13 cellular contexts compared by ENCODE assay signal in the genomic region with DNA sequence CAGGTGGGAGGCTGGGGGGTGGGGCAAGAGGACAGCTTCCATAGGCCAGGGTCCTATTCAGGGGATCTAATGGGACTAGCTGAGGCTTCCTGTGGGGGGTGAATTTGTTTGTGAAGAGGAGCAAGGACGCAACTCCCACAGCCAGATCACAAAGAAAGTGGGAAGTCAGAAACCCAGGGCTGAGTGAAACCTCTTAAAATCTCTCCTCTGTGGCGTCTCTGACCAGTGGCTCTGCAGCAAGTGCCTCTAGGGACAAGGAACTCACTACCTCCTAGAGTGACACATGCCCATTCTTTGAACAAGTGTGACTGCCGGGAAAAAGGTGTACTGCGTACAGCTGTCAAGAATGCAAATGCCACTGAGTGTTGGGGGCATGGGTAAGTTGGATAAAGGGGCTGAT.
DNase-seq lines count a peak whose midpoint lies in the region; ATAC-seq and TF ChIP-seq lines count a peak whose summit lies in the region.
"Had no signal": no experiment of that assay in that cellular context is flagged by ENCODE, and none has a peak within 500 bp of the region (broad histone marks: within the 10 kb centered on the region; RNA-seq: fewer than 3 reads in every experiment).

No MANE protein-coding gene starts in this region.

- CTCF ChIA-PET in naive thymus-derived CD4-positive, alpha-beta T cell (lab: Charles Lee), result no interaction called here

- H3K4me3 ChIP-seq in BLaER1 (no peak overlapping the region), NB4 (ENCODE audit: low read depth, low read length) (no peak overlapping the region)
- H3K4me3 ChIP-seq in naive thymus-derived CD4-positive, alpha-beta T cell (ENCODE audit: low read length), result no peak overlapping the region

- DNase-seq in CD1c-positive myeloid dendritic cell (ENCODE audit: extremely low spot score) (peak; percentile 66), NB4 (ENCODE audit: low read depth) (peak; percentile 71), midbrain (lab: John Stamatoyannopoulos, UW) (peak; percentile 7), HFFc6 (no peak)
- DNase-seq in naive thymus-derived CD4-positive, alpha-beta T cell, result no peak
- DNase-seq in stimulated activated CD4-positive, alpha-beta T cell treated with anti-CD3 and anti-CD28 coated beads, Interleukin-15, amount 100 ng/mL, for 24 hours, result no peak
- DNase-seq: BE2C; CD4-positive, alpha-beta memory T cell; DMS79; EL; HCEC 1CT had no signal

- no peak for TF ChIP-seq POLR2A in NB4 (IDR thresholded peaks at IDR 0.05; ENCODE audit: extremely low read depth, insufficient read length)

- H3K9ac ChIP-seq in BLaER1, result no peak overlapping the region

- H3K4me1 Mint-ChIP-seq in HFFc6 (ENCODE audit: low read depth), result peaks cover 6% of the 10 kb centered on the region; the same call in 1 of the 2 replicates
- peaks cover 14 to 56% (median 39%) of the 10 kb centered on the region in 7 donors for H3K4me1 Mint-ChIP-seq in naive thymus-derived CD4-positive, alpha-beta T cell

- no peaks in the 10 kb centered on the region; the same call in 1 of the 2 replicates for H3K9me3 ChIP-seq in BLaER1
- no peaks in the 10 kb centered on the region for H3K9me3 ChIP-seq in naive thymus-derived CD4-positive, alpha-beta T cell (ENCODE audit: control insufficient read depth in 2 of 3, low read length in 3 of 3)
- H3K9me3 ChIP-seq: BE2C had no signal

- peaks cover 6% of the 10 kb centered on the region for H3K27me3 Mint-ChIP-seq in HFFc6 (ENCODE audit: insufficient read depth)
- no peaks in the 10 kb centered on the region for H3K27me3 Mint-ChIP-seq in naive thymus-derived CD4-positive, alpha-beta T cell
- H3K27me3 Mint-ChIP-seq: CD4-positive, alpha-beta memory T cell had no signal

- H3K27ac Mint-ChIP-seq in HFFc6, result no peak overlapping the region
- no peak overlapping the region for H3K27ac Mint-ChIP-seq in naive thymus-derived CD4-positive, alpha-beta T cell
- H3K27ac Mint-ChIP-seq: CD4-positive, alpha-beta memory T cell had no signal

- no peaks in the 10 kb centered on the region for H3K27me3 ChIP-seq in BLaER1
- H3K27me3 ChIP-seq in naive thymus-derived CD4-positive, alpha-beta T cell (ENCODE audit: control insufficient read depth in 2 of 2, insufficient read depth in 2 of 2, low read length in 2 of 2), result no peaks in the 10 kb centered on the region
- H3K27me3 ChIP-seq: BE2C had no signal

- POLR2A ChIA-PET in naive thymus-derived CD4-positive, alpha-beta T cell (lab: Charles Lee), result interaction anchor here (0.6 kb wide), 1 partner anchor 243 kb away, joined by 4 read pairs; no protein-coding TSS in a partner anchor

- ATAC-seq in naive thymus-derived CD4-positive, alpha-beta T cell, result no peak

- intact Hi-C loops in naive thymus-derived CD4-positive, alpha-beta T cell (cut with micrococcal nuclease), result no loop called here

- H3K27ac ChIP-seq in BLaER1, result peak overlapping the region; percentile 85; the same call in 1 of the 2 replicates
- H3K27ac ChIP-seq in naive thymus-derived CD4-positive, alpha-beta T cell (ENCODE audit: low read depth, low read length), result no peak overlapping the region
- H3K27ac ChIP-seq: HL-60 had no signal

- peak overlapping the region; percentile 86 for H3K4me2 ChIP-seq in BLaER1

- no peaks in the 10 kb centered on the region; the same call in 1 of the 2 replicates for H3K36me3 Mint-ChIP-seq in HFFc6 (ENCODE audit: low read depth)
- H3K36me3 Mint-ChIP-seq in naive thymus-derived CD4-positive, alpha-beta T cell, result peaks cover 0 to 6% (median 0%) of the 10 kb centered on the region in 5 donors
- H3K36me3 Mint-ChIP-seq: CD4-positive, alpha-beta memory T cell had no signal

- no peaks in the 10 kb centered on the region for H4K20me1 ChIP-seq in BLaER1

- H3K36me3 ChIP-seq in BLaER1, result no peaks in the 10 kb centered on the region
- H3K36me3 ChIP-seq in naive thymus-derived CD4-positive, alpha-beta T cell (ENCODE audit: control insufficient read depth in 2 of 3, insufficient read depth in 3 of 3, low read length in 3 of 3), result no peaks in the 10 kb centered on the region
- H3K36me3 ChIP-seq: BE2C had no signal

- TF ChIP-seq CTCF in NB4 (IDR thresholded peaks at IDR 0.05; ENCODE audit: low read depth, low read length), result no peak
- TF ChIP-seq CTCF in HFFc6 (IDR thresholded peaks at IDR 0.05), result no peak

- no peak overlapping the region for H3K4me3 Mint-ChIP-seq in HFFc6
- H3K4me3 Mint-ChIP-seq in naive thymus-derived CD4-positive, alpha-beta T cell, result no peak overlapping the region
- H3K4me3 Mint-ChIP-seq: CD4-positive, alpha-beta memory T cell had no signal

- peaks cover 94% of the 10 kb centered on the region for H3K4me1 ChIP-seq in BLaER1
- H3K4me1 ChIP-seq in naive thymus-derived CD4-positive, alpha-beta T cell (ENCODE audit: control insufficient read depth in 2 of 2, insufficient read depth in 2 of 2, low read length in 2 of 2), result peaks cover 15 to 27% of the 10 kb centered on the region in 2 donors
- H3K4me1 ChIP-seq: BE2C had no signal

- no peaks in the 10 kb centered on the region for H3K9me3 Mint-ChIP-seq in HFFc6
- H3K9me3 Mint-ChIP-seq in naive thymus-derived CD4-positive, alpha-beta T cell, result peaks cover 0 to 4% (median 0%) of the 10 kb centered on the region in 11 donors
- H3K9me3 Mint-ChIP-seq: CD4-positive, alpha-beta memory T cell had no signal

Comparison
In these comparisons a context has a peak if more than half of its experiments do, and no peak if none do; other contexts are left out.
1. DNase-seq: peak in CD1c-positive myeloid dendritic cell (single experiment), NB4 (single experiment) and midbrain (single experiment); none in HFFc6 (single experiment), naive thymus-derived CD4-positive, alpha-beta T cell (0 of 9) and stimulated activated CD4-positive, alpha-beta T cell treated with anti-CD3 and anti-CD28 coated beads, Interleukin-15, amount 100 ng/mL, for 24 hours (single experiment).